Comparison of ENCODE assay signal across 26 cellular contexts in the genomic region with DNA sequence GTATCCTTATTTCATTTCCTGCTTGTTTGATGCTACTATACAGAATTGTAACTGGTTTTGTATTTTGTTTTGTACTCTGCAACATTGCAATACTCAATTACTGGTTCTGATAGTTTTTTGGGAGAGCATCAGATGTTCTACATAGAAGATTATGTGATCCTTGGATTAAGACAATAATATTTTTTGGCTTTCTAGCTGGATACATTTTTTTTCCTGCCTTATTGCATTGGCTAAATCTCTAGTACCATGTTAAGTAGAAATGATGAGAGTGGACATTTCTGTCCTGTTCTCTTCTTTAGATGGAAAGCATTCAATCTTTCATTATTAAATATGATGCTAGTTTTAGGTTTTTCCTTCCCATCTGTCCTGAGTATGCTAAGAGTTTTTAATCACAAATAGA.
A peak's percentile ranks its signal among the peaks of the same experiment; 100 is the strongest.
DNase-seq lines count a peak whose midpoint lies in the region; ATAC-seq, FAIRE-seq and TF ChIP-seq lines count a peak whose summit lies in the region.
"Had no signal": no experiment of that assay in that cellular context is flagged by ENCODE, and none has a peak within 500 bp of the region (broad histone marks: within the 10 kb centered on the region; RNA-seq: fewer than 3 reads in every experiment).

No MANE protein-coding gene starts in this region.

- H3K27ac ChIP-seq in HEK293 (ENCODE audit: extremely low read depth, low read depth, low read length), result no peak overlapping the region
- no peak overlapping the region for H3K27ac ChIP-seq in K562 (ENCODE audit: extremely low read depth, low read depth, low read length)
- H3K27ac ChIP-seq in suprapubic skin, result no peak overlapping the region
- H3K27ac ChIP-seq: BLaER1 had no signal

- H3K4me2 ChIP-seq in K562 (ENCODE audit: insufficient read depth, low read length), result no peak overlapping the region
- H3K4me2 ChIP-seq: BLaER1 had no signal

- no peaks in the 10 kb centered on the region for H3K9me1 ChIP-seq in K562 (ENCODE audit: control insufficient read depth, insufficient read depth, low read length)

- peaks cover 30% of the 10 kb centered on the region for H3K9me3 Mint-ChIP-seq in activated T-helper 2 cell treated with anti-CD3 and anti-CD28 coated beads, Interferon-gamma antibody, Interleukin-2, Interleukin-4, amounts not matched to agents 10 μg/mL and 5 μg/mL and 100 μg/mL, durations not matched to agents 14 hours and 24 hours and 36 hours

- in situ Hi-C loops in K562 (cut with MboI), result no loop called here

- no peaks in the 10 kb centered on the region for H4K20me1 ChIP-seq in K562 (replicated peaks; ENCODE audit: control insufficient read depth, insufficient read depth, low read length)
- H4K20me1 ChIP-seq: BLaER1 had no signal

- H3K36me3 ChIP-seq in HEK293 (ENCODE audit: control insufficient read depth in 2 of 2, insufficient read depth in 1 of 2, low read length in 2 of 2) (no peaks in the 10 kb centered on the region), K562 (ENCODE audit: control insufficient read depth, insufficient read depth, low read length) (no peaks in the 10 kb centered on the region), suprapubic skin (no peaks in the 10 kb centered on the region)
- H3K36me3 ChIP-seq: BE2C, BLaER1 had no signal

- POLR2A ChIA-PET in HEK293 (lab: Yijun Ruan, JAX) (no interaction called here), K562 (lab: Yijun Ruan, JAX) (no interaction called here)

- peaks cover 17% of the 10 kb centered on the region for H3K4me1 Mint-ChIP-seq in activated T-helper 2 cell treated with anti-CD3 and anti-CD28 coated beads, Interferon-gamma antibody, Interleukin-2, Interleukin-4, amounts not matched to agents 10 μg/mL and 5 μg/mL and 100 μg/mL, durations not matched to agents 14 hours and 24 hours and 36 hours (ENCODE audit: low read depth)
- H3K4me1 Mint-ChIP-seq: CD14-positive monocyte had no signal

- no peak overlapping the region for H3K9ac ChIP-seq in K562 (ENCODE audit: insufficient read depth in 1 of 2, low read depth in 2 of 2, low read length in 2 of 2)
- H3K9ac ChIP-seq: BLaER1 had no signal

- H3K79me2 ChIP-seq in K562 (ENCODE audit: control insufficient read depth, insufficient read depth, low read length), result no peaks in the 10 kb centered on the region

- peaks cover 66% of the 10 kb centered on the region for H3K36me3 Mint-ChIP-seq in activated T-helper 2 cell treated with anti-CD3 and anti-CD28 coated beads, Interferon-gamma antibody, Interleukin-2, Interleukin-4, amounts not matched to agents 10 μg/mL and 5 μg/mL and 100 μg/mL, durations not matched to agents 14 hours and 24 hours and 36 hours (ENCODE audit: low read depth)

- CTCF ChIA-PET in HEK293 (lab: Yijun Ruan, JAX) (no interaction called here), K562 (lab: Yijun Ruan, JAX; ENCODE audit: low intra/inter-chr PET ratio) (no interaction called here)

- no peak overlapping the region for H2AFZ ChIP-seq in K562 (ENCODE audit: low read depth, low read length)

- TF ChIP-seq EP300 in K562 (IDR thresholded peaks at IDR 0.05; ENCODE audit: low read length), result no peak
- TF ChIP-seq EP300 in suprapubic skin (IDR thresholded peaks at IDR 0.05), result no peak

- H3K27me3 ChIP-seq in K562 (ENCODE audit: control insufficient read depth in 2 of 2, insufficient read depth in 2 of 2, low read length in 2 of 2) (no peaks in the 10 kb centered on the region), suprapubic skin (no peaks in the 10 kb centered on the region)
- H3K27me3 ChIP-seq: BE2C, BLaER1 had no signal

- H3K4me3 Mint-ChIP-seq in activated T-helper 2 cell treated with anti-CD3 and anti-CD28 coated beads, Interferon-gamma antibody, Interleukin-2, Interleukin-4, amounts not matched to agents 10 μg/mL and 5 μg/mL and 100 μg/mL, durations not matched to agents 14 hours and 24 hours and 36 hours (ENCODE audit: low read depth), result no peak overlapping the region
- H3K4me3 Mint-ChIP-seq: CD14-positive monocyte; CD8-positive, alpha-beta memory T cell had no signal

- BruUV-seq in K562 (replicated peaks; lab: Mats Ljungman, UMichigan), result no TSS peak

- TF ChIP-seq CTCF in HEK293 (tag by site-specific recombination; IDR thresholded peaks at IDR 0.05), result no peak
- TF ChIP-seq CTCF in K562 (IDR thresholded peaks at IDR 0.05 in 2 of 3, conservative IDR thresholded peaks at IDR 0.05 in 1 of 3; ENCODE audit: insufficient read depth in 2 of 3, low read depth in 1 of 3, low read length in 3 of 3), result no peak
- TF ChIP-seq CTCF in suprapubic skin (IDR thresholded peaks at IDR 0.05), result no peak

- no peak for TF ChIP-seq RAD21 in K562 (CRISPR knock-in tag; conservative IDR thresholded peaks at IDR 0.05 in 1 of 2, IDR thresholded peaks at IDR 0.05 in 1 of 2)

- ATAC-seq in K562 (no peak), GM19328 (IDR thresholded peaks at IDR 0.05; ENCODE audit: unreplicated experiment) (no peak)

- H3K4me1 ChIP-seq in HEK293 (ENCODE audit: control insufficient read depth, insufficient read depth, low read length) (no peaks in the 10 kb centered on the region), K562 (replicated peaks in 1 of 2; ENCODE audit: control insufficient read depth in 2 of 2, insufficient read depth in 2 of 2, low read length in 2 of 2) (no peaks in the 10 kb centered on the region), suprapubic skin (no peaks in the 10 kb centered on the region)
- H3K4me1 ChIP-seq: BE2C, BLaER1 had no signal

- DNase-seq in GM12892 (ENCODE audit: insufficient read length) (no peak), K562 (ENCODE audit: extremely low read depth in 1 of 4, low spot score in 3 of 4) (no peak), suprapubic skin (ENCODE audit: low spot score in 2 of 2) (no peak)
- no peak for DNase-seq in activated T-helper 2 cell treated with anti-CD3 and anti-CD28 coated beads, Interferon-gamma antibody, Interleukin-2, Interleukin-4, amounts not matched to agents 10 μg/mL and 5 μg/mL and 100 μg/mL, durations not matched to agents 14 hours and 24 hours and 36 hours (ENCODE audit: low spot score)
- DNase-seq: 8988T; ACHN; BE2C; C1 segment of cervical spinal cord; CD4-positive, alpha-beta memory T cell; CD4-positive, CD25-positive, alpha-beta regulatory T cell; CD8-positive, alpha-beta memory T cell; COR-L47; DMS 273 treated with DMSO at 0.1 percent for 48 hours; DMS153; DMS53; DMS79; DND-41; GF-D8 had no signal

- intact Hi-C loops in K562 (cut with micrococcal nuclease), result no loop called here
- intact Hi-C loops in activated T-helper 2 cell treated with anti-CD3 and anti-CD28 coated beads, Interferon-gamma antibody, Interleukin-2, Interleukin-4, amounts not matched to agents 10 μg/mL and 5 μg/mL and 100 μg/mL, durations not matched to agents 14 hours and 24 hours and 36 hours (cut with micrococcal nuclease), result no loop called here

- FAIRE-seq in GM12892 (lab: Jason Lieb, UNC) (peak; percentile 70), K562 (lab: Jason Lieb, UNC) (no peak)
- FAIRE-seq: A204.1, G401.6, GM12891, GM18507 had no signal

- TF ChIP-seq POLR2A in GM12892 (IDR thresholded peaks at IDR 0.05; ENCODE audit: low read depth, low read length) (no peak), K562 (conservative IDR thresholded peaks at IDR 0.05) (no peak), suprapubic skin (IDR thresholded peaks at IDR 0.05) (no peak)

- H3K27ac Mint-ChIP-seq in activated T-helper 2 cell treated with anti-CD3 and anti-CD28 coated beads, Interferon-gamma antibody, Interleukin-2, Interleukin-4, amounts not matched to agents 10 μg/mL and 5 μg/mL and 100 μg/mL, durations not matched to agents 14 hours and 24 hours and 36 hours, result no peak overlapping the region
- H3K27ac Mint-ChIP-seq: CD14-positive monocyte; CD4-positive, alpha-beta memory T cell; CD4-positive, CD25-positive, alpha-beta regulatory T cell; CD8-positive, alpha-beta memory T cell had no signal

- no peaks in the 10 kb centered on the region for H3K9me3 ChIP-seq in HEK293 (ENCODE audit: control insufficient read depth, insufficient read depth, low read depth, low read length)
- peaks cover 2% of the 10 kb centered on the region for H3K9me3 ChIP-seq in K562 (replicated peaks; ENCODE audit: control insufficient read depth, insufficient read depth, low read depth, low read length)
- no peaks in the 10 kb centered on the region for H3K9me3 ChIP-seq in suprapubic skin
- H3K9me3 ChIP-seq: BE2C had no signal

- no peak overlapping the region for H3K4me3 ChIP-seq in HEK293 (ENCODE audit: low read depth, low read length)
- H3K4me3 ChIP-seq in K562, result no peak overlapping the region
- H3K4me3 ChIP-seq in suprapubic skin, result no peak overlapping the region
- H3K4me3 ChIP-seq: BLaER1 had no signal

- no peaks in the 10 kb centered on the region for H3K27me3 Mint-ChIP-seq in activated T-helper 2 cell treated with anti-CD3 and anti-CD28 coated beads, Interferon-gamma antibody, Interleukin-2, Interleukin-4, amounts not matched to agents 10 μg/mL and 5 μg/mL and 100 μg/mL, durations not matched to agents 14 hours and 24 hours and 36 hours (ENCODE audit: low read depth)
- H3K27me3 Mint-ChIP-seq: CD4-positive, alpha-beta memory T cell; CD4-positive, CD25-positive, alpha-beta regulatory T cell; CD8-positive, alpha-beta memory T cell had no signal

TF ChIP-seq in HEK293, 187 proteins besides CTCF, POLR2A, EP300 and RAD21 (continues in another document):
- no peak for TF ChIP-seq ZNF391 (tag by site-specific recombination; IDR thresholded peaks at IDR 0.05; ENCODE audit: borderline replicate concordance, low read depth)
- TF ChIP-seq, protein P1, sequence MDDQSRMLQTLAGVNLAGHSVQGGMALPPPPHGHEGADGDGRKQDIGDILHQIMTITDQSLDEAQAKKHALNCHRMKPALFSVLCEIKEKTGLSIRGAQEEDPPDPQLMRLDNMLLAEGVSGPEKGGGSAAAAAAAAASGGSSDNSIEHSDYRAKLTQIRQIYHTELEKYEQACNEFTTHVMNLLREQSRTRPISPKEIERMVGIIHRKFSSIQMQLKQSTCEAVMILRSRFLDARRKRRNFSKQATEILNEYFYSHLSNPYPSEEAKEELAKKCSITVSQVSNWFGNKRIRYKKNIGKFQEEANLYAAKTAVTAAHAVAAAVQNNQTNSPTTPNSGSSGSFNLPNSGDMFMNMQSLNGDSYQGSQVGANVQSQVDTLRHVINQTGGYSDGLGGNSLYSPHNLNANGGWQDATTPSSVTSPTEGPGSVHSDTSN (CRISPR knock-in tag; IDR thresholded peaks at IDR 0.05), result no peak
- TF ChIP-seq SETDB1 (IDR thresholded peaks at IDR 0.05; ENCODE audit: insufficient read length, low read length), result peak; percentile 92
